In genomic region chr1:7554343-7555270, GRCh38 we compare ENCODE assay signal across 14 cellular contexts.
DNase-seq lines count a peak whose midpoint lies in the region; ATAC-seq and TF ChIP-seq lines count a peak whose summit lies in the region.
"Had no signal": no experiment of that assay in that cellular context is flagged by ENCODE, and none has a peak within 500 bp of the region (broad histone marks: within the 10 kb centered on the region; RNA-seq: fewer than 3 reads in every experiment).

No MANE protein-coding gene starts in this region.

- H3K27me3 ChIP-seq in left ventricle myocardium inferior (ENCODE audit: low read depth), result no peaks in the 10 kb centered on the region
- H3K27me3 ChIP-seq in spleen (replicated peaks in 1 of 7), result peaks cover 0 to 11% (median 0%) of the 10 kb centered on the region in 7 donors
- H3K27me3 ChIP-seq: sigmoid colon had no signal

- peaks cover 4% of the 10 kb centered on the region for H3K27me3 Mint-ChIP-seq in T-helper 2 cell treated with Interferon-gamma antibody and Interleukin-4, amounts not matched to agents 5 μg/mL and 100 μg/mL, for 36 hours (ENCODE audit: low read depth)
- peaks cover 17% of the 10 kb centered on the region for H3K27me3 Mint-ChIP-seq in activated naive CD8-positive, alpha-beta T cell treated with anti-CD3 and anti-CD28 coated beads for 36 hours

- no peak for TF ChIP-seq CTCF in left ventricle myocardium inferior (IDR thresholded peaks at IDR 0.05; ENCODE audit: borderline replicate concordance)
- TF ChIP-seq CTCF in spleen (IDR thresholded peaks at IDR 0.05 in 8 of 11, conservative IDR thresholded peaks at IDR 0.05 in 3 of 11), result no peak

- no peak overlapping the region for H3K27ac Mint-ChIP-seq in T-helper 2 cell treated with Interferon-gamma antibody and Interleukin-4, amounts not matched to agents 5 μg/mL and 100 μg/mL, for 36 hours
- H3K27ac Mint-ChIP-seq in activated naive CD8-positive, alpha-beta T cell treated with anti-CD3 and anti-CD28 coated beads for 36 hours, result no peak overlapping the region
- H3K27ac Mint-ChIP-seq: activated CD8-positive, alpha-beta T cell treated with anti-CD3 and anti-CD28 coated beads for 36 hours; stimulated activated effector memory CD8-positive, alpha-beta T cell treated with anti-CD3 and anti-CD28 coated beads, Interleukin-12 subunit alpha, Interleukin-12 subunit beta, amount 100 ng/mL, for 72 hours had no signal

- peaks cover 10% of the 10 kb centered on the region for H3K4me1 Mint-ChIP-seq in T-helper 2 cell treated with Interferon-gamma antibody and Interleukin-4, amounts not matched to agents 5 μg/mL and 100 μg/mL, for 36 hours (ENCODE audit: low read depth)
- peaks cover 12% of the 10 kb centered on the region for H3K4me1 Mint-ChIP-seq in activated naive CD8-positive, alpha-beta T cell treated with anti-CD3 and anti-CD28 coated beads for 36 hours

- WGBS in spleen, 5 donors, result 37 to 49% (median 42%) methylated on average over 12 of the region's 12 CpGs

- no peaks in the 10 kb centered on the region for H3K36me3 Mint-ChIP-seq in T-helper 2 cell treated with Interferon-gamma antibody and Interleukin-4, amounts not matched to agents 5 μg/mL and 100 μg/mL, for 36 hours (ENCODE audit: low read depth)
- H3K36me3 Mint-ChIP-seq in activated naive CD8-positive, alpha-beta T cell treated with anti-CD3 and anti-CD28 coated beads for 36 hours, result no peaks in the 10 kb centered on the region
- H3K36me3 Mint-ChIP-seq: stimulated activated effector memory CD8-positive, alpha-beta T cell treated with anti-CD3 and anti-CD28 coated beads, Interleukin-12 subunit alpha, Interleukin-12 subunit beta, amount 100 ng/mL, for 72 hours had no signal

- H3K9me3 ChIP-seq in left ventricle myocardium inferior (replicated peaks), result peaks cover 7% of the 10 kb centered on the region
- peaks cover 0 to 5% (median 0%) of the 10 kb centered on the region in 8 donors for H3K9me3 ChIP-seq in spleen
- H3K9me3 ChIP-seq: neutrophil, sigmoid colon had no signal

- H3K9me3 Mint-ChIP-seq in T-helper 2 cell treated with Interferon-gamma antibody and Interleukin-4, amounts not matched to agents 5 μg/mL and 100 μg/mL, for 36 hours, result no peaks in the 10 kb centered on the region
- H3K9me3 Mint-ChIP-seq in activated naive CD8-positive, alpha-beta T cell treated with anti-CD3 and anti-CD28 coated beads for 36 hours, result no peaks in the 10 kb centered on the region
- H3K9me3 Mint-ChIP-seq: activated CD8-positive, alpha-beta T cell treated with anti-CD3 and anti-CD28 coated beads for 36 hours; stimulated activated effector memory CD8-positive, alpha-beta T cell treated with anti-CD3 and anti-CD28 coated beads, Interleukin-12 subunit alpha, Interleukin-12 subunit beta, amount 100 ng/mL, for 72 hours had no signal

- intact Hi-C loops in Right ventricle myocardium inferior (cut with DNase I), result loop anchor here (2.0 kb wide), 1 partner anchor 18 kb away; no protein-coding TSS in a partner anchor
- intact Hi-C loops in cardiac septum (cut with DNase I), result no loop called here
- intact Hi-C loops in left ventricle myocardium inferior (cut with micrococcal nuclease), result no loop called here
- intact Hi-C loops in spleen (cut with DNase I; ENCODE audit: low total_unique reads), result no loop called here

- H3K4me1 ChIP-seq in left ventricle myocardium inferior, result peaks cover 57% of the 10 kb centered on the region
- peaks cover 15 to 56% (median 30%) of the 10 kb centered on the region in 6 donors for H3K4me1 ChIP-seq in spleen
- H3K4me1 ChIP-seq: sigmoid colon had no signal

- TF ChIP-seq POLR2A in spleen (IDR thresholded peaks at IDR 0.05), result no peak

- H3K4me3 Mint-ChIP-seq in T-helper 2 cell treated with Interferon-gamma antibody and Interleukin-4, amounts not matched to agents 5 μg/mL and 100 μg/mL, for 36 hours, result no peak overlapping the region
- H3K4me3 Mint-ChIP-seq in activated naive CD8-positive, alpha-beta T cell treated with anti-CD3 and anti-CD28 coated beads for 36 hours, result no peak overlapping the region
- H3K4me3 Mint-ChIP-seq: activated CD8-positive, alpha-beta T cell treated with anti-CD3 and anti-CD28 coated beads for 36 hours; stimulated activated effector memory CD8-positive, alpha-beta T cell treated with anti-CD3 and anti-CD28 coated beads, Interleukin-12 subunit alpha, Interleukin-12 subunit beta, amount 100 ng/mL, for 72 hours had no signal

- no peak for ATAC-seq in Right ventricle myocardium inferior
- ATAC-seq in HG03342 (IDR thresholded peaks at IDR 0.05; ENCODE audit: unreplicated experiment), result no peak
- ATAC-seq: activated CD8-positive, alpha-beta T cell treated with anti-CD3 and anti-CD28 coated beads for 36 hours; stimulated activated effector memory CD8-positive, alpha-beta T cell treated with anti-CD3 and anti-CD28 coated beads, Interleukin-12 subunit alpha, Interleukin-12 subunit beta, amount 100 ng/mL, for 72 hours had no signal

- H3K27ac ChIP-seq in left ventricle myocardium inferior (replicated peaks) (no peak overlapping the region), spleen (peak overlapping the region in 5 of 8 donors; percentile 21 to 75 (median 47))
- H3K27ac ChIP-seq: neutrophil, sigmoid colon had no signal

- DNase-seq in Right ventricle myocardium inferior (ENCODE audit: missing footprints), result peak; percentile 34
- no peak for DNase-seq in cardiac septum (ENCODE audit: low spot score)
- DNase-seq in T-helper 2 cell treated with Interferon-gamma antibody and Interleukin-4, amounts not matched to agents 5 μg/mL and 100 μg/mL, for 36 hours (ENCODE audit: low spot score), result peak; percentile 17
- no peak for DNase-seq in left ventricle myocardium inferior
- DNase-seq in spleen, result peak; percentile 47
- DNase-seq in GM19240 (ENCODE audit: insufficient read length, low spot score), result no peak
- no peak for DNase-seq in activated naive CD8-positive, alpha-beta T cell treated with anti-CD3 and anti-CD28 coated beads for 36 hours
- DNase-seq: activated CD8-positive, alpha-beta T cell treated with anti-CD3 and anti-CD28 coated beads for 36 hours; activated gamma-delta T cell treated with Interleukin-2 at 50 U/mL for 16 hours; mammary epithelial cell; sigmoid colon had no signal

- H3K36me3 ChIP-seq in left ventricle myocardium inferior (no peaks in the 10 kb centered on the region), spleen (no peaks in the 10 kb centered on the region)
- H3K36me3 ChIP-seq: neutrophil, sigmoid colon had no signal

- H3K4me3 ChIP-seq in left ventricle myocardium inferior (peak overlapping the region; percentile 23), spleen (no peak overlapping the region)
- H3K4me3 ChIP-seq: sigmoid colon had no signal

Comparison
In these comparisons a context has a peak if more than half of its experiments do, and no peak if none do; other contexts are left out.
1. DNase-seq: peak in Right ventricle myocardium inferior (single experiment), T-helper 2 cell treated with Interferon-gamma antibody and Interleukin-4, amounts not matched to agents 5 μg/mL and 100 μg/mL, for 36 hours (single experiment) and spleen (single experiment); none in cardiac septum (single experiment), left ventricle myocardium inferior (single experiment), GM19240 (single experiment) and activated naive CD8-positive, alpha-beta T cell treated with anti-CD3 and anti-CD28 coated beads for 36 hours (single experiment).